1 cellular context compared by ENCODE assay signal in the genomic region with DNA sequence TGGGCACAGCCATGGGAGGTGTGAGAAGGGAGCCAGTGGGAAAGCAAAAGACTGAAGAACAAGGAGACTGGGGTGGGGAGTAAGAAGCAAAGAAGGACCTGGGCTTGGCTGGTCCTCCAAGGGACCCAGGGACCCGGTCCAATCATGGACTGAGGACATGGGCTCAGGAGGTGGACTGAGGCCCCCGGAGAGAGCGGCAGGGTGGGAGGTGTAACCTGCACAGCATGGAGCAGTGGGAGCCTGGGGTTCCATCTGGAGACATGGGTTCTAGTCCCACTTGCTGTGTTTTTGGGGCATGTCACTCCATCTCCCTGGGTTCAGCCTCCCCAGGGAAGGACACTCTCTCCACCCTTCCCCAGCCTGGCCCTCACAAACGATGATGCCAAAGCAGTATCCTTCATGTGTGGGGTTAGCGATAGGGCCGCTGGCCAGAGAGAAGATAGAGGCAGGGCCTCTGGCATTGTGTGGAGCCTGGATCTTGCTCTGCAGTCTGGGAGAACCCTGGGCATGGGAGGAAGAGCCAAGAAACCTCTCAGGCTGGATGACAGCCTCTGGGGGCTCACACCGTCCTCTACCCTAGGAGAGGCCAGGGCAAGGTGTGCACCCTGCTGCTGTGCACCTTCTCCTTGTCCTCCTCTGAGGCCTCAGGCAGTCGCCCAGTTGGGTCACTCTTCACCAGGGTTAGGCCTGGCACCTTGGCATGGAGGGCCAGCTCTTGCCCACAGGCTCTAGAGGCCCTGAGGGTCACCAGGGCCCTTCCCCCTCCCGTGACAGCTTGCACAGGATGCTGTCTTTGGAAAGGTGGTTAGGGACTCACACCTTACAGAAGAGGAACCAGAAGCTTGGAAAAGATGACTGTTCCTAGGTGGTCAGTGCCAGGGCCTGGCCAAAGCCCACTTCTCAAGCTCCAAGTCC.
TF ChIP-seq lines count a peak whose summit lies in the region.

No MANE protein-coding gene starts in this region.

TF ChIP-seq in IMR-90, 13 proteins besides CTCF, POLR2A, EP300 and RAD21:
- TF ChIP-seq FOS (IDR thresholded peaks at IDR 0.05; ENCODE audit: low read depth, low read length), result no peak
- no peak for TF ChIP-seq MXI1 (IDR thresholded peaks at IDR 0.05; ENCODE audit: borderline replicate concordance, low read depth, low read length)
- TF ChIP-seq MAZ (IDR thresholded peaks at IDR 0.05; ENCODE audit: borderline replicate concordance, low read depth, low read length), result no peak
- TF ChIP-seq, protein P1, sequence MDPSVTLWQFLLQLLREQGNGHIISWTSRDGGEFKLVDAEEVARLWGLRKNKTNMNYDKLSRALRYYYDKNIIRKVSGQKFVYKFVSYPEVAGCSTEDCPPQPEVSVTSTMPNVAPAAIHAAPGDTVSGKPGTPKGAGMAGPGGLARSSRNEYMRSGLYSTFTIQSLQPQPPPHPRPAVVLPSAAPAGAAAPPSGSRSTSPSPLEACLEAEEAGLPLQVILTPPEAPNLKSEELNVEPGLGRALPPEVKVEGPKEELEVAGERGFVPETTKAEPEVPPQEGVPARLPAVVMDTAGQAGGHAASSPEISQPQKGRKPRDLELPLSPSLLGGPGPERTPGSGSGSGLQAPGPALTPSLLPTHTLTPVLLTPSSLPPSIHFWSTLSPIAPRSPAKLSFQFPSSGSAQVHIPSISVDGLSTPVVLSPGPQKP (IDR thresholded peaks at IDR 0.05; ENCODE audit: borderline replicate concordance, low read depth, low read length), result no peak
- no peak for TF ChIP-seq SMC3 (IDR thresholded peaks at IDR 0.05; ENCODE audit: low read depth, low read length)
